Comparison of ENCODE assay signal across 8 cellular contexts in the genomic region with DNA sequence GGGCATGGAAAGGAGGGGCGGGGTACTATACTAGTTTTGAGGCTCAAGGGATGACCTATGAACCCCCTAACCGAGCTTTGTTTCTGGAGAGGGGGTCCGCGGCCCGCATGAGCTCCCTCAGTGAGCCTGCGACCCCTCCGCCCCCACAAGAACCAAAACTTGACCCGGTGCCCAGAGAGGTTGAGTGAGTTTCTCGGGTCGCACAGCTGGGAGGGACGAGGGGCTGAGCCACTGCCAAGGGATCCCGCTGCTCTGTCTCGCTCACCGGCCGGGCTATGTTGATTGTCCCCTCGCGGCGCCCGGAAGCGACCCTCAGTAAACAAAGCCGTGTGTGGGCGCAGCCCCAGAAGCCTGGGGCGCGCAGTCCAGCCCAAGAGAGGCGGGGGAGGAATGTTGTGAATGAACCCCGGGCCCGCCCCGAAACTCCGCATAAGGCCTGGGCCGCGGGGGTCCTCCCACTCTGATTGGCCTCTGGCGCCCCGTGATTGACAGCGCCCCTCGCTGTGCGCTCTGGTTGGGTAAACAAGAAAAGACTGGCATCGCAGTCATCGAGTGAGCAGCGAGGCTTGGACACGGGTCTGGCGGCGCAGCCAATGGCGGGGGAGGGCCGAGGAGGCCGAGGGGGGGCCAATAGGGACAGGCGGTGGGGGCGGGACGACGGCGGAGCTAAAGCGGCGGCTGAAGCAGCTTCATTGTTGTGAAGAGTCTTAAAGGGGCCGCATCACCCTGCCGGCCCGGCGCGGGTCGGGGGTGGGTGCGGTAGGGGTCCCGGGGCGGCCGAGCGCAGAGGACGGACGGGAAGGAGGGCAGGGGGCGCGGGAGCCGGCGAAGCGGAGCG.
A peak's percentile ranks its signal among the peaks of the same experiment; 100 is the strongest.
DNase-seq lines count a peak whose midpoint lies in the region; ATAC-seq and TF ChIP-seq lines count a peak whose summit lies in the region.

A gene (plus strand): TSS at position 692 of the 838 bp plus-strand sequence. CDS start 206 bp downstream, outside the sequence.

- ATAC-seq in GM19035 (IDR thresholded peaks at IDR 0.05; ENCODE audit: unreplicated experiment) (peak; percentile 92), HG03342 (IDR thresholded peaks at IDR 0.05; ENCODE audit: unreplicated experiment) (peak; percentile 89)

- no peak for TF ChIP-seq CTCF in AG09319 (IDR thresholded peaks at IDR 0.05; ENCODE audit: low read depth, low read length)

- peak; percentile 98 for DNase-seq in AG09319 (ENCODE audit: extremely low read depth, low read depth)
- DNase-seq in NCI-H345 treated with DMSO at 0.1 percent for 48 hours (lab: John Stamatoyannopoulos, UW; ENCODE audit: unreplicated experiment), result peak; percentile 95
- DNase-seq in activated CD4-positive, CD25-positive, alpha-beta regulatory T cell treated with anti-CD3 and anti-CD28 coated beads, Interleukin-2, amount 50 U/mL, for 16 hours (ENCODE audit: low read depth, low spot score), result peak; percentile 85
- DNase-seq in cerebellar cortex (ENCODE audit: low spot score), result peak; percentile 99
- peak; percentile 99 for DNase-seq in islet precursor cell
- peak; percentile 91 for DNase-seq in stimulated activated CD4-positive, alpha-beta T cell treated with anti-CD3 and anti-CD28 coated beads, Interleukin-12 subunit alpha, Interleukin-12 subunit beta, amount 100 ng/mL, for 4 hours

Comparison
In these comparisons a context has a peak if more than half of its experiments do, and no peak if none do; other contexts are left out.
1. Peak in every context shown above with its lines: DNase-seq and ATAC-seq.